ENCODE assay signal across 21 cellular contexts in genomic region chr14:68654471-68654941, GRCh38.
DNase-seq lines count a peak whose midpoint lies in the region; ATAC-seq, FAIRE-seq and TF ChIP-seq lines count a peak whose summit lies in the region.
"Had no signal": no experiment of that assay in that cellular context is flagged by ENCODE, and none has a peak within 500 bp of the region (broad histone marks: within the 10 kb centered on the region; RNA-seq: fewer than 3 reads in every experiment).

No MANE protein-coding gene starts in this region.

- no peak overlapping the region for H3K4me3 ChIP-seq in endodermal cell (ENCODE audit: low read length)
- no peak overlapping the region for H3K4me3 ChIP-seq in HAP-1
- H3K4me3 ChIP-seq: ascending aorta, upper lobe of left lung had no signal

- no peak for ATAC-seq in HG02610 (IDR thresholded peaks at IDR 0.05; ENCODE audit: unreplicated experiment)

- peak; percentile 44 for DNase-seq in activated effector memory CD4-positive, alpha-beta T cell treated with anti-CD3 and anti-CD28 coated beads, Interleukin-2, amount 50 U/mL, for 16 hours
- DNase-seq in activated effector memory CD4-positive, alpha-beta T cell treated with Interleukin-2 at 50 U/mL for 16 hours: no peak
- DNase-seq in endodermal cell: peak; percentile 22
- DNase-seq in osteocyte (ENCODE audit: extremely low spot score, unreplicated experiment): peak; percentile 59
- no peak for DNase-seq in urothelium cell line (ENCODE audit: low spot score)
- no peak for DNase-seq in RPMI8226
- DNase-seq in HAP-1 (ENCODE audit: low spot score in 2 of 2): no peak
- DNase-seq: ACHN; activated CD4-positive, CD25-positive, alpha-beta regulatory T cell; activated naive CD4-positive, alpha-beta T cell treated with Interleukin-2 at 50 U/mL for 16 hours; GOT3; Karpas-422; NCI-H1417 treated with DMSO at 0.1 percent for 48 hours; NCI-H345; NK-92 treated with Interleukin-12 subunit alpha and Interleukin-12 subunit beta, amount 100 ng/mL, for 24 hours; occipital lobe; upper lobe of left lung had no signal

- in situ Hi-C loops in HAP-1 (cut with MboI; ENCODE audit: low sequenced_read_pairs): no loop called here

- FAIRE-seq in urothelium cell line (lab: Jason Lieb, UNC): peak; percentile 35
- FAIRE-seq: G401.6, GM12892 had no signal

- no peak for TF ChIP-seq CTCF in endodermal cell (conservative IDR thresholded peaks at IDR 0.05)
- no peak for TF ChIP-seq CTCF in osteocyte (IDR thresholded peaks at IDR 0.05)

- H3K9me3 ChIP-seq in endodermal cell (ENCODE audit: control insufficient read depth, low read length) (no peaks in the 10 kb centered on the region), HAP-1 (no peaks in the 10 kb centered on the region)
- H3K9me3 ChIP-seq: ascending aorta, upper lobe of left lung had no signal

- no peak overlapping the region for H3K27ac ChIP-seq in endodermal cell (ENCODE audit: low read depth, low read length)
- H3K27ac ChIP-seq: ascending aorta had no signal

- H3K4me1 Mint-ChIP-seq in endodermal cell (peaks cover 11% of the 10 kb centered on the region), osteocyte (ENCODE audit: unreplicated experiment) (peaks cover 21% of the 10 kb centered on the region)

- H3K27me3 Mint-ChIP-seq in endodermal cell (ENCODE audit: insufficient read depth) (no peaks in the 10 kb centered on the region), osteocyte (ENCODE audit: unreplicated experiment) (no peaks in the 10 kb centered on the region)

- H3K9me3 Mint-ChIP-seq in endodermal cell (no peaks in the 10 kb centered on the region), osteocyte (ENCODE audit: unreplicated experiment) (no peaks in the 10 kb centered on the region)

- H3K4me3 Mint-ChIP-seq in endodermal cell: no peak overlapping the region
- H3K4me3 Mint-ChIP-seq in osteocyte (ENCODE audit: unreplicated experiment): no peak overlapping the region

- no peak overlapping the region for H3K27ac Mint-ChIP-seq in endodermal cell
- no peak overlapping the region for H3K27ac Mint-ChIP-seq in osteocyte (ENCODE audit: unreplicated experiment)

- H3K36me3 Mint-ChIP-seq in endodermal cell (ENCODE audit: low read depth) (no peaks in the 10 kb centered on the region), osteocyte (ENCODE audit: unreplicated experiment) (no peaks in the 10 kb centered on the region)

- no peak overlapping the region for H3K9ac ChIP-seq in endodermal cell (ENCODE audit: extremely low read depth, low read length, poor library complexity, severe bottlenecking)

- 92 to 94% methylated on average over 6 to 9 of the region's 9 CpGs for WGBS in endodermal cell (ENCODE audit: insufficient coverage in 1 of 2, insufficient read length in 1 of 2), 2 experiments

- no peaks in the 10 kb centered on the region for H3K27me3 ChIP-seq in endodermal cell (ENCODE audit: control insufficient read depth, insufficient read depth, low read length, poor library complexity, severe bottlenecking)
- H3K27me3 ChIP-seq in HAP-1 (ENCODE audit: low read depth): no peaks in the 10 kb centered on the region
- H3K27me3 ChIP-seq: ascending aorta, upper lobe of left lung had no signal

- no peaks in the 10 kb centered on the region for H3K36me3 ChIP-seq in endodermal cell (ENCODE audit: control insufficient read depth, insufficient read depth, low read length)
- no peaks in the 10 kb centered on the region for H3K36me3 ChIP-seq in HAP-1 (replicated peaks)
- H3K36me3 ChIP-seq: ascending aorta, upper lobe of left lung had no signal

- H3K4me1 ChIP-seq in endodermal cell (ENCODE audit: control insufficient read depth, insufficient read depth, low read length) (no peaks in the 10 kb centered on the region), HAP-1 (no peaks in the 10 kb centered on the region)

Comparison
In these comparisons a context has a peak if more than half of its experiments do, and no peak if none do; other contexts are left out.
1. DNase-seq: peak in activated effector memory CD4-positive, alpha-beta T cell treated with anti-CD3 and anti-CD28 coated beads, Interleukin-2, amount 50 U/mL, for 16 hours (single experiment), endodermal cell (single experiment) and osteocyte (single experiment); none in activated effector memory CD4-positive, alpha-beta T cell treated with Interleukin-2 at 50 U/mL for 16 hours (single experiment), urothelium cell line (single experiment), RPMI8226 (single experiment) and HAP-1 (0 of 2).